Comparison of ENCODE assay signal across 11 cellular contexts in genomic region chr14:51368721-51369163, GRCh38.
DNase-seq lines count a peak whose midpoint lies in the region; ATAC-seq and TF ChIP-seq lines count a peak whose summit lies in the region.
"Had no signal": no experiment of that assay in that cellular context is flagged by ENCODE, and none has a peak within 500 bp of the region (broad histone marks: within the 10 kb centered on the region; RNA-seq: fewer than 3 reads in every experiment).

No MANE protein-coding gene starts in this region.

- H3K4me2 ChIP-seq in osteoblast (ENCODE audit: insufficient read depth, low read length), result peak overlapping the region; percentile 76

- peak overlapping the region; percentile 89 for H3K27ac ChIP-seq in osteoblast (ENCODE audit: low read depth, low read length)

- H3K9me3 ChIP-seq in osteoblast (ENCODE audit: low read depth, low read length), result no peaks in the 10 kb centered on the region
- H3K9me3 ChIP-seq: stomach had no signal

- H3K79me2 ChIP-seq in osteoblast (ENCODE audit: insufficient read depth, low read length), result no peaks in the 10 kb centered on the region

- ATAC-seq in GM19324 (IDR thresholded peaks at IDR 0.05; ENCODE audit: low FRiP score, unreplicated experiment), result no peak
- ATAC-seq: activated naive CD8-positive, alpha-beta T cell treated with anti-CD3 and anti-CD28 coated beads, Interleukin-2, amount 50 U/mL, for 24 hours had no signal

- no peaks in the 10 kb centered on the region for H3K27me3 ChIP-seq in osteoblast (ENCODE audit: insufficient read depth, low read length)
- H3K27me3 ChIP-seq: stomach had no signal

- peak; percentile 79 for DNase-seq in AG08396 (ENCODE audit: low spot score)
- peak; percentile 91 for DNase-seq in RPMI7951 (ENCODE audit: low read depth)
- DNase-seq in fibroblast of peridontal ligament (ENCODE audit: extremely low read depth), result peak; percentile 99
- peak; percentile 87 for DNase-seq in osteoblast (ENCODE audit: insufficient read length, low spot score, missing footprints)
- DNase-seq in activated CD4-positive, alpha-beta T cell treated with anti-CD3 and anti-CD28 coated beads, Interleukin-2, amount 50 U/mL, for 48 hours, result no peak
- no peak for DNase-seq in GM20000 (ENCODE audit: low spot score)
- no peak for DNase-seq in NCI-H1417 treated with DMSO at 0.1 percent for 48 hours (lab: John Stamatoyannopoulos, UW)
- DNase-seq: activated naive CD8-positive, alpha-beta T cell treated with anti-CD3 and anti-CD28 coated beads, Interleukin-2, amount 50 U/mL, for 24 hours; NCI-H69; stomach had no signal

- peak overlapping the region; percentile 43 for H2AFZ ChIP-seq in osteoblast (ENCODE audit: low read length)

- H3K4me3 ChIP-seq in osteoblast (ENCODE audit: insufficient read depth, low read length), result peak overlapping the region; percentile 41
- H3K4me3 ChIP-seq: stomach had no signal

- no peaks in the 10 kb centered on the region for H4K20me1 ChIP-seq in osteoblast (ENCODE audit: insufficient read depth, low read length)

- no peaks in the 10 kb centered on the region for H3K36me3 ChIP-seq in osteoblast (ENCODE audit: insufficient read depth, low read length)
- H3K36me3 ChIP-seq: stomach had no signal

- TF ChIP-seq CTCF in osteoblast (IDR thresholded peaks at IDR 0.05; ENCODE audit: extremely low read depth, low read depth, low read length) (no peak), GM20000 (IDR thresholded peaks at IDR 0.05; ENCODE audit: extremely low read depth, missing control alignments) (no peak)

- H3K4me1 ChIP-seq in osteoblast (ENCODE audit: insufficient read depth, low read length), result peaks cover 43% of the 10 kb centered on the region

Comparison
In these comparisons a context has a peak if more than half of its experiments do, and no peak if none do; other contexts are left out.
1. DNase-seq: peak in AG08396 (single experiment), RPMI7951 (single experiment), fibroblast of peridontal ligament (single experiment) and osteoblast (single experiment); none in activated CD4-positive, alpha-beta T cell treated with anti-CD3 and anti-CD28 coated beads, Interleukin-2, amount 50 U/mL, for 48 hours (0 of 2), GM20000 (single experiment) and NCI-H1417 treated with DMSO at 0.1 percent for 48 hours (single experiment).